Comparison of ENCODE assay signal across 21 cellular contexts in genomic region chr1:230313453-230314141, GRCh38.
"Had no signal": no experiment of that assay in that cellular context is flagged by ENCODE, and none has a peak within 500 bp of the region (broad histone marks: within the 10 kb centered on the region; RNA-seq: fewer than 3 reads in every experiment).

No MANE protein-coding gene starts in this region.

- H3K27me3 ChIP-seq: foreskin keratinocyte, neutrophil, right atrium auricular region, tibial nerve, upper lobe of right lung, vagina had no signal

- H3K4me3 Mint-ChIP-seq: dendritic cell treated with granulocyte-macrophage colony-stimulating factor and Interleukin-4, amounts not matched to agents 40 ng/mL and 50 ng/mL, for 4 days; endodermal cell; naive thymus-derived CD4-positive, alpha-beta T cell; nephron progenitor cell had no signal

- H3K27ac ChIP-seq: foreskin keratinocyte, neutrophil, right atrium auricular region, suprapubic skin, tibial nerve, upper lobe of right lung, vagina had no signal

- H3K9me3 ChIP-seq: neutrophil, right atrium auricular region, suprapubic skin, tibial nerve, upper lobe of right lung, vagina had no signal

- DNase-seq: endodermal cell; erythroblast; foreskin keratinocyte; head of caudate nucleus; hippocampal formation; mammary epithelial cell; naive thymus-derived CD4-positive, alpha-beta T cell; nephron progenitor cell; small intestine; stimulated activated CD4-positive, alpha-beta T cell treated with anti-CD3 and anti-CD28 coated beads, Interleukin-2, amount 100 ng/mL, for 48 hours; stimulated activated naive CD4-positive, alpha-beta T cell treated with Interleukin-2 at 50 U/mL for 16 hours; upper lobe of right lung had no signal

- H3K36me3 Mint-ChIP-seq: naive thymus-derived CD4-positive, alpha-beta T cell had no signal

- H3K36me3 ChIP-seq: neutrophil, right atrium auricular region, suprapubic skin, tibial nerve, upper lobe of right lung, vagina had no signal

- H3K27ac Mint-ChIP-seq: dendritic cell treated with granulocyte-macrophage colony-stimulating factor and Interleukin-4, amounts not matched to agents 40 ng/mL and 50 ng/mL, for 4 days; endodermal cell; naive thymus-derived CD4-positive, alpha-beta T cell; nephron progenitor cell had no signal

- H3K4me1 ChIP-seq: foreskin keratinocyte, tibial nerve, upper lobe of right lung, vagina had no signal

- H3K4me3 ChIP-seq: right atrium auricular region, suprapubic skin, tibial nerve, upper lobe of right lung, vagina had no signal

- FAIRE-seq: colon, endothelial cell of umbilical vein, small intestine had no signal

- ATAC-seq: foreskin keratinocyte; left lobe of liver; naive thymus-derived CD4-positive, alpha-beta T cell; upper lobe of right lung had no signal

- H3K9me3 Mint-ChIP-seq: dendritic cell treated with granulocyte-macrophage colony-stimulating factor and Interleukin-4, amounts not matched to agents 40 ng/mL and 50 ng/mL, for 4 days; endodermal cell; naive thymus-derived CD4-positive, alpha-beta T cell; nephron progenitor cell had no signal

- H3K4me1 Mint-ChIP-seq: endodermal cell, nephron progenitor cell had no signal
